ENCODE assay signal across 8 cellular contexts in genomic region chr20:46814366-46815232, GRCh38.
DNase-seq lines count a peak whose midpoint lies in the region; ATAC-seq and TF ChIP-seq lines count a peak whose summit lies in the region.

No MANE protein-coding gene starts in this region.

- ATAC-seq in natural killer cell treated with Interleukin-12 subunit alpha and Interleukin-12 subunit beta and Interleukin-15 and Interleukin-18, amount 100 ng/mL, for 72 hours = no peak

- no peaks in the 10 kb centered on the region for H3K36me3 Mint-ChIP-seq in neural crest cell (ENCODE audit: low read depth)
- no peaks in the 10 kb centered on the region for H3K36me3 Mint-ChIP-seq in natural killer cell treated with Interleukin-12 subunit alpha and Interleukin-12 subunit beta and Interleukin-15 and Interleukin-18, amount 100 ng/mL, for 72 hours
- no peaks in the 10 kb centered on the region for H3K36me3 Mint-ChIP-seq in activated naive CD4-positive, alpha-beta T cell treated with anti-CD3 and anti-CD28 coated beads, Interleukin-2, amount 10 ng/mL, durations not matched to agents 7 days and 5 days

- H3K27me3 Mint-ChIP-seq in neural crest cell (ENCODE audit: low read depth) = peaks cover 46% of the 10 kb centered on the region
- peaks cover 26 to 56% of the 10 kb centered on the region in 2 donors for H3K27me3 Mint-ChIP-seq in natural killer cell treated with Interleukin-12 subunit alpha and Interleukin-12 subunit beta and Interleukin-15 and Interleukin-18, amount 100 ng/mL, for 72 hours
- peaks cover 52% of the 10 kb centered on the region for H3K27me3 Mint-ChIP-seq in activated naive CD4-positive, alpha-beta T cell treated with anti-CD3 and anti-CD28 coated beads, Interleukin-2, amount 10 ng/mL, durations not matched to agents 7 days and 5 days

- CTCF ChIA-PET in activated naive CD4-positive, alpha-beta T cell treated with anti-CD3 and anti-CD28 coated beads, Interleukin-2, amount 10 ng/mL, durations not matched to agents 7 days and 5 days (lab: Charles Lee) = no interaction called here

- peak; percentile 85 for DNase-seq in EH (ENCODE audit: low read depth)
- DNase-seq in NCI-H1436 (lab: John Stamatoyannopoulos, UW) = peak; percentile 53
- DNase-seq in amniotic epithelial cell (ENCODE audit: low read depth) = peak; percentile 70
- peak; percentile 13 for DNase-seq in neural crest cell (ENCODE audit: low read depth, low spot score)
- no peak for DNase-seq in mucosa of gallbladder (ENCODE audit: low spot score)
- DNase-seq in natural killer cell treated with Interleukin-12 subunit alpha and Interleukin-12 subunit beta and Interleukin-15 and Interleukin-18, amount 100 ng/mL, for 72 hours (ENCODE audit: low spot score) = no peak
- no peak for DNase-seq in activated naive CD4-positive, alpha-beta T cell treated with anti-CD3 and anti-CD28 coated beads, Interleukin-2, amount 10 ng/mL, durations not matched to agents 7 days and 5 days
- no peak for DNase-seq in SKM-1 (lab: John Stamatoyannopoulos, UW; ENCODE audit: unreplicated experiment)

- no peak overlapping the region for H3K4me3 Mint-ChIP-seq in neural crest cell
- no peak overlapping the region for H3K4me3 Mint-ChIP-seq in natural killer cell treated with Interleukin-12 subunit alpha and Interleukin-12 subunit beta and Interleukin-15 and Interleukin-18, amount 100 ng/mL, for 72 hours
- H3K4me3 Mint-ChIP-seq in activated naive CD4-positive, alpha-beta T cell treated with anti-CD3 and anti-CD28 coated beads, Interleukin-2, amount 10 ng/mL, durations not matched to agents 7 days and 5 days = no peak overlapping the region

- H3K27ac Mint-ChIP-seq in neural crest cell (ENCODE audit: unreplicated experiment) = no peak overlapping the region
- no peak overlapping the region for H3K27ac Mint-ChIP-seq in natural killer cell treated with Interleukin-12 subunit alpha and Interleukin-12 subunit beta and Interleukin-15 and Interleukin-18, amount 100 ng/mL, for 72 hours
- H3K27ac Mint-ChIP-seq in activated naive CD4-positive, alpha-beta T cell treated with anti-CD3 and anti-CD28 coated beads, Interleukin-2, amount 10 ng/mL, durations not matched to agents 7 days and 5 days = no peak overlapping the region

- no peak for TF ChIP-seq CTCF in neural crest cell (conservative IDR thresholded peaks at IDR 0.05)

- H3K9me3 Mint-ChIP-seq in neural crest cell = no peaks in the 10 kb centered on the region
- no peaks in the 10 kb centered on the region for H3K9me3 Mint-ChIP-seq in natural killer cell treated with Interleukin-12 subunit alpha and Interleukin-12 subunit beta and Interleukin-15 and Interleukin-18, amount 100 ng/mL, for 72 hours
- H3K9me3 Mint-ChIP-seq in activated naive CD4-positive, alpha-beta T cell treated with anti-CD3 and anti-CD28 coated beads, Interleukin-2, amount 10 ng/mL, durations not matched to agents 7 days and 5 days = no peaks in the 10 kb centered on the region

- H3K4me1 Mint-ChIP-seq in neural crest cell = peaks cover 13% of the 10 kb centered on the region
- no peaks in the 10 kb centered on the region for H3K4me1 Mint-ChIP-seq in natural killer cell treated with Interleukin-12 subunit alpha and Interleukin-12 subunit beta and Interleukin-15 and Interleukin-18, amount 100 ng/mL, for 72 hours (ENCODE audit: low read depth in 2 of 2)
- H3K4me1 Mint-ChIP-seq in activated naive CD4-positive, alpha-beta T cell treated with anti-CD3 and anti-CD28 coated beads, Interleukin-2, amount 10 ng/mL, durations not matched to agents 7 days and 5 days = no peaks in the 10 kb centered on the region

Comparison
In these comparisons a context has a peak if more than half of its experiments do, and no peak if none do; other contexts are left out.
1. DNase-seq: peak in EH (single experiment), NCI-H1436 (single experiment), amniotic epithelial cell (single experiment) and neural crest cell (single experiment); none in mucosa of gallbladder (single experiment), natural killer cell treated with Interleukin-12 subunit alpha and Interleukin-12 subunit beta and Interleukin-15 and Interleukin-18, amount 100 ng/mL, for 72 hours (single experiment), activated naive CD4-positive, alpha-beta T cell treated with anti-CD3 and anti-CD28 coated beads, Interleukin-2, amount 10 ng/mL, durations not matched to agents 7 days and 5 days (single experiment) and SKM-1 (single experiment).